In the genomic region with DNA sequence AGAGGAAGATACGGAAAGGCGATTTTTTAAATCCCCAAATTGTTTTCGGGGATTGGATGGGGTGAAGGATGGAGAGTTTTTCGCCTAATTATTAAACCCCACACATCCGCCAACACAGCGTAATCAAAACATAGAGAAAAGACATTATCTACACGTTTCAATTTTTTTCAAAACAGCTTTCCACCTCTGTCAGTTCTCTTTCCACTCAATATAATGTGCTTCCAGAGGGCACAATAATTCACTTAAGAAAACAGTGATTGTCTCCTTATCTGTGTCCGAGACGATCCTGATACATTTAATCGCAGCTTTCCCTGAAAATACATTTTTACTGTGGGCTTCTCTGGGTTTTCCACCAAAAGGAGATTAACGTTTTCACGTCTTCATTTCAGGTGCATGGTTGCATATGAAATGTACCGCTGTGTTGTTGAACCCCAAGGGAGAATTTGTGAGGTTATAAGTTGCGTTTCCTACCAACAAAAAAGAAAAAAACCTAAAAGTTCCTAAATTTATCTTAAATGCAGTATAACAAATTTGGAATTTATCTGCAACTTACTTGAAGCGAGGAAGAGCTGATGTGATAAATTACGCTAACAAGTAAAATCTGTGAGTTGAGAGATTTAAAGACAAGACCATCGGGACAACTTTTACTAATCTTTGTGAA, we compare ENCODE assay signal across 1 cellular context.
TF ChIP-seq lines count a peak whose summit lies in the region.

No MANE protein-coding gene starts in this region.

TF ChIP-seq in WTC11, 78 proteins besides CTCF, POLR2A, EP300 and RAD21 (continued from another document):
- no peak for TF ChIP-seq ERG (CRISPR knock-in tag; IDR thresholded peaks at IDR 0.05)
- TF ChIP-seq SP1 (CRISPR knock-in tag; conservative IDR thresholded peaks at IDR 0.05): no peak
- TF ChIP-seq CREB1 (CRISPR knock-in tag; IDR thresholded peaks at IDR 0.05): no peak
- TF ChIP-seq ZMAT4 (CRISPR knock-in tag; IDR thresholded peaks at IDR 0.05): no peak
- TF ChIP-seq ZNF121 (CRISPR knock-in tag; IDR thresholded peaks at IDR 0.05): no peak
- no peak for TF ChIP-seq RELA (CRISPR knock-in tag; IDR thresholded peaks at IDR 0.05; ENCODE audit: borderline replicate concordance)
